8 cellular contexts compared by ENCODE assay signal in genomic region chr11:62552465-62552782, GRCh38. TPM values are rescaled to one million over a fixed set of nuclear protein-coding genes. Genes with fewer than 3 reads are reported as not detected.
A peak's percentile ranks its signal among the peaks of the same experiment; 100 is the strongest.
DNase-seq lines count a peak whose midpoint lies in the region; ATAC-seq and TF ChIP-seq lines count a peak whose summit lies in the region.

No MANE protein-coding gene starts in this region.

- H3K36me3 Mint-ChIP-seq in activated CD8-positive, alpha-beta memory T cell treated with anti-CD3 and anti-CD28 coated beads, Interleukin-2, amount 10 ng/mL, durations not matched to agents 7 days and 5 days: peaks cover 3% of the 10 kb centered on the region

- DNase-seq in activated CD8-positive, alpha-beta memory T cell treated with anti-CD3 and anti-CD28 coated beads, Interleukin-2, amount 10 ng/mL, durations not matched to agents 7 days and 5 days: no peak
- DNase-seq in activated CD8-positive, alpha-beta memory T cell treated with anti-CD3 and anti-CD28 coated beads, Interleukin-2, amount 50 U/mL, for 4 hours: no peak
- DNase-seq in adipocyte (ENCODE audit: low read depth) (no peak), tibial artery (no peak)

- H3K9me3 ChIP-seq in adipocyte (ENCODE audit: control insufficient read depth, low read length) (no peaks in the 10 kb centered on the region), tibial artery (no peaks in the 10 kb centered on the region)

- no peak for TF ChIP-seq CTCF in tibial artery (IDR thresholded peaks at IDR 0.05)

- peak overlapping the region; percentile 89 for H3K9ac ChIP-seq in adipocyte (ENCODE audit: low read length)

- H3K4me1 Mint-ChIP-seq in activated CD8-positive, alpha-beta memory T cell treated with anti-CD3 and anti-CD28 coated beads, Interleukin-2, amount 10 ng/mL, durations not matched to agents 7 days and 5 days: peaks cover 81% of the 10 kb centered on the region

- ATAC-seq in activated CD8-positive, alpha-beta memory T cell treated with anti-CD3 and anti-CD28 coated beads, Interleukin-2, amount 10 ng/mL, durations not matched to agents 7 days and 5 days: no peak
- ATAC-seq in GM21786 (IDR thresholded peaks at IDR 0.05; ENCODE audit: unreplicated experiment): no peak
- no peak for ATAC-seq in GM21360 (IDR thresholded peaks at IDR 0.05; ENCODE audit: unreplicated experiment)
- no peak for ATAC-seq in HG03280 (IDR thresholded peaks at IDR 0.05; ENCODE audit: unreplicated experiment)

- H3K36me3 ChIP-seq in adipocyte (ENCODE audit: control insufficient read depth, insufficient read depth, low read length, severe bottlenecking) (no peaks in the 10 kb centered on the region), tibial artery (no peaks in the 10 kb centered on the region)

- H3K4me1 ChIP-seq in adipocyte (ENCODE audit: control insufficient read depth, insufficient read depth, low read length): peaks cover 62% of the 10 kb centered on the region
- peaks cover 0 to 97% (median 85%) of the 10 kb centered on the region in 4 donors for H3K4me1 ChIP-seq in tibial artery

- CTCF ChIA-PET in activated CD8-positive, alpha-beta memory T cell treated with anti-CD3 and anti-CD28 coated beads, Interleukin-2, amount 10 ng/mL, durations not matched to agents 7 days and 5 days (lab: Charles Lee): interaction anchor here (0.7 to 12.5 kb wide), 9 partner anchors 8 to 841 kb away, joined by 3 to 354 read pairs (median 5); partner anchors contain the start of genes AHNAK and TUT1

- no peaks in the 10 kb centered on the region for H3K9me3 Mint-ChIP-seq in activated CD8-positive, alpha-beta memory T cell treated with anti-CD3 and anti-CD28 coated beads, Interleukin-2, amount 10 ng/mL, durations not matched to agents 7 days and 5 days (ENCODE audit: low read depth)

- H3K27me3 Mint-ChIP-seq in activated CD8-positive, alpha-beta memory T cell treated with anti-CD3 and anti-CD28 coated beads, Interleukin-2, amount 10 ng/mL, durations not matched to agents 7 days and 5 days: peaks cover 27% of the 10 kb centered on the region

- H3K27ac Mint-ChIP-seq in activated CD8-positive, alpha-beta memory T cell treated with anti-CD3 and anti-CD28 coated beads, Interleukin-2, amount 10 ng/mL, durations not matched to agents 7 days and 5 days: peak overlapping the region; percentile 96

- H3K27me3 ChIP-seq in adipocyte (replicated peaks; ENCODE audit: control insufficient read depth, insufficient read depth, low read length) (no peaks in the 10 kb centered on the region), layer of hippocampus (ENCODE audit: control insufficient read depth, insufficient read depth, low read length) (peaks cover 4% of the 10 kb centered on the region), tibial artery (no peaks in the 10 kb centered on the region)

- H3K4me3 ChIP-seq in adipocyte (ENCODE audit: low read length) (peak overlapping the region; percentile 74), tibial artery (peak overlapping the region in 1 of 2 donors; percentile 30)

- peak overlapping the region; percentile 91 for H3K27ac ChIP-seq in layer of hippocampus (ENCODE audit: low read depth, low read length)
- H3K27ac ChIP-seq in tibial artery: peak overlapping the region; percentile 90 to 98

- peak overlapping the region; percentile 46 for H3K4me3 Mint-ChIP-seq in activated CD8-positive, alpha-beta memory T cell treated with anti-CD3 and anti-CD28 coated beads, Interleukin-2, amount 10 ng/mL, durations not matched to agents 7 days and 5 days

- intact Hi-C loops in tibial artery (cut with DNase I; ENCODE audit: low total_unique reads): no loop called here

RNA-seq across cellular contexts. Expression of gene AHNAK, which starts 5.8 kb away (rescaled TPM):
- 100 to 1,000 TPM; 180 to 390 TPM for total RNA-seq in activated CD8-positive, alpha-beta memory T cell treated with anti-CD3 and anti-CD28 coated beads, Interleukin-2, amount 10 ng/mL, durations not matched to agents 7 days and 5 days

RNA-seq across cellular contexts. Expression of gene EEF1G, which starts 21.3 kb away (rescaled TPM):
- total RNA-seq in activated CD8-positive, alpha-beta memory T cell treated with anti-CD3 and anti-CD28 coated beads, Interleukin-2, amount 10 ng/mL, durations not matched to agents 7 days and 5 days: 1,000 to 10,000 TPM in 1 of 2 experiments, 100 to 1,000 TPM in 1; 878 to 1,201 TPM

RNA-seq across cellular contexts. Expression of gene TUT1, which starts 38.9 kb away (rescaled TPM):
- total RNA-seq in activated CD8-positive, alpha-beta memory T cell treated with anti-CD3 and anti-CD28 coated beads, Interleukin-2, amount 10 ng/mL, durations not matched to agents 7 days and 5 days: 10 to 100 TPM; 24.7 to 29.6 TPM

RNA-seq across cellular contexts. Expression of gene MTA2, which starts 49.2 kb away (rescaled TPM):
- total RNA-seq in activated CD8-positive, alpha-beta memory T cell treated with anti-CD3 and anti-CD28 coated beads, Interleukin-2, amount 10 ng/mL, durations not matched to agents 7 days and 5 days: 100 to 1,000 TPM; 245 to 264 TPM
